ENCODE assay signal across 10 cellular contexts in the genomic region with DNA sequence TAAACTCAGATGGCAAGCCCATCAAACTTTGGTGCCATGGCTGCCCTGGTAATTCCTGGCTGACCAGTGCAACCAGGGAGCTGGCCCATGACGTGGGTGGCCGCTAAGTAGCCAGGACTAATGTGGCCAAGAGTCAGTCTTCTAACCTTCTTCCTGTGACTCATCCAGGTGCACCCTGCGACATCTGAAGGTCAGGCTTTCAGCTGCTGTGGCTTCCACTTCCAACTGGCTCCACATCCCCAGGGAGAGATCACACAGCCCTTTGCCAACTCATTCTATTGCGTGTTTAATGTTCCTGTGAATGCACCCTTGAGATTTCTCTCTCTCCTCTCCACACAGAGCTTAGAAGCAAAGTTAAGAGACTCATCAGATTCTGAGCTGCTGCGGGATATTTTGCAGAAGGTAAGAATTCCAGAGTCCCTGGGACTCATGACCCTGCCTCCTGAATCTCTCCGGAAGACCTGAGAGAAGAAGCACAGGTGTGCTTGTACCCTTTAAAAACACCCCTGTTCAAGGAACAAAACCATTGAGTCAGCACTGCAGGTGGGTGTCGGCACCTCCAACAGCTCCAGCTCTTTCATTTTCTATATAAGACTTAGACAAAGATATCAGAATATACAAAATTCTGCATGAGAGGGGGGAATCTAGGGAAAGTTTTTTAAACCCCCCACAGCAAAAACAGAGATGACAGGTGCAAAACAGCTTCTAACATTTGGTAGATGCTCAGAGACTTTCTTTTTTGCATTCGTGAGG. TPM values are rescaled to one million over a fixed set of nuclear protein-coding genes. Genes with fewer than 3 reads are reported as not detected.
"Had no signal": no experiment of that assay in that cellular context is flagged by ENCODE, and none has a peak within 500 bp of the region (broad histone marks: within the 10 kb centered on the region; RNA-seq: fewer than 3 reads in every experiment).

No MANE protein-coding gene starts in this region.

RNA-seq across cellular contexts. Expression of a gene that starts 43.4 kb away (rescaled TPM):
- total RNA-seq: activated CD8-positive, alpha-beta memory T cell treated with anti-CD3 and anti-CD28 coated beads for 36 hours; left cardiac atrium; lower lobe of right lung; mononuclear cell; naive thymus-derived CD4-positive, alpha-beta T cell; prostate gland; sciatic nerve; temporal lobe; upper lobe of right lung had no signal
- polyA plus RNA-seq: immature natural killer cell; naive thymus-derived CD4-positive, alpha-beta T cell had no signal
